ENCODE assay signal across 19 cellular contexts in genomic region chr6:5468586-5468985, GRCh38.
"Had no signal": no experiment of that assay in that cellular context is flagged by ENCODE, and none has a peak within 500 bp of the region (broad histone marks: within the 10 kb centered on the region; RNA-seq: fewer than 3 reads in every experiment).

No MANE protein-coding gene starts in this region.

- H3K27ac ChIP-seq: cardiac muscle cell, epithelial cell of prostate, gastroesophageal sphincter, upper lobe of right lung, VCaP had no signal

- H3K4me3 ChIP-seq: cardiac muscle cell, gastroesophageal sphincter, lung, upper lobe of right lung had no signal

- H3K36me3 ChIP-seq: cardiac muscle cell, gastroesophageal sphincter, upper lobe of right lung had no signal

- H3K27me3 Mint-ChIP-seq: effector memory CD8-positive, alpha-beta T cell had no signal

- ATAC-seq: activated naive CD4-positive, alpha-beta T cell treated with anti-CD3 and anti-CD28 coated beads, Interleukin-2, amount 50 U/mL, for 72 hours; effector memory CD8-positive, alpha-beta T cell; gastroesophageal sphincter; left lobe of liver; upper lobe of right lung had no signal

- H3K9me3 Mint-ChIP-seq: activated naive CD4-positive, alpha-beta T cell treated with anti-CD3 and anti-CD28 coated beads, Interleukin-2, amount 50 U/mL, for 72 hours; effector memory CD8-positive, alpha-beta T cell; nephron progenitor cell had no signal

- H3K27ac Mint-ChIP-seq: activated naive CD4-positive, alpha-beta T cell treated with anti-CD3 and anti-CD28 coated beads, Interleukin-2, amount 50 U/mL, for 72 hours; nephron progenitor cell had no signal

- DNase-seq: activated CD4-positive, alpha-beta T cell treated with anti-CD3 and anti-CD28 coated beads, Interleukin-2, amount 50 U/mL, for 1 hour; activated CD4-positive, CD25-positive, alpha-beta regulatory T cell treated with anti-CD3 and anti-CD28 coated beads, Interleukin-2, amount 50 U/mL, for 72 hours; activated CD8-positive, alpha-beta memory T cell treated with anti-CD3 and anti-CD28 coated beads for 24 hours; activated gamma-delta T cell treated with Interleukin-2 at 50 U/mL for 16 hours; amniotic stem cell; effector memory CD8-positive, alpha-beta T cell; midbrain; occipital lobe; stimulated activated naive CD4-positive, alpha-beta T cell; T1000; upper lobe of right lung had no signal

- H3K9me3 ChIP-seq: gastroesophageal sphincter, upper lobe of right lung had no signal

- H3K36me3 Mint-ChIP-seq: activated naive CD4-positive, alpha-beta T cell treated with anti-CD3 and anti-CD28 coated beads, Interleukin-2, amount 50 U/mL, for 72 hours had no signal

- H3K27me3 ChIP-seq: cardiac muscle cell, gastroesophageal sphincter, upper lobe of right lung had no signal

- H3K4me3 Mint-ChIP-seq: effector memory CD8-positive, alpha-beta T cell; nephron progenitor cell had no signal
